Comparison of ENCODE assay signal across 11 cellular contexts in genomic region chr17:32569171-32570080, GRCh38.
DNase-seq lines count a peak whose midpoint lies in the region; ATAC-seq and TF ChIP-seq lines count a peak whose summit lies in the region.
"Had no signal": no experiment of that assay in that cellular context is flagged by ENCODE, and none has a peak within 500 bp of the region (broad histone marks: within the 10 kb centered on the region; RNA-seq: fewer than 3 reads in every experiment).

No MANE protein-coding gene starts in this region.

- intact Hi-C loops in head of caudate nucleus (cut with DNase I): no loop called here

- DNase-seq in EH (ENCODE audit: low read depth) (peak; percentile 23), LHCN-M2 (ENCODE audit: low read depth) (peak; percentile 92), foreskin keratinocyte (peak; percentile 100), SK-N-DZ (ENCODE audit: low spot score) (no peak), head of caudate nucleus (no peak), SIG-M5 (lab: John Stamatoyannopoulos, UW) (no peak)
- DNase-seq in stimulated activated CD4-positive, alpha-beta T cell treated with anti-CD3 and anti-CD28 coated beads, Interleukin-15, amount 100 ng/mL, for 24 hours: no peak
- DNase-seq: activated CD4-positive, alpha-beta T cell treated with anti-CD3 and anti-CD28 coated beads, Interleukin-2, amount 10 ng/mL, durations not matched to agents 24 days and 14 days had no signal

- ATAC-seq in GM21423 (IDR thresholded peaks at IDR 0.05; ENCODE audit: unreplicated experiment): peak; percentile 75
- peak; percentile 92 for ATAC-seq in foreskin keratinocyte
- ATAC-seq: natural killer cell treated with Interleukin-12 subunit alpha and Interleukin-12 subunit beta and Interleukin-15 and Interleukin-18, amount 100 ng/mL, for 72 hours had no signal

- no peak for TF ChIP-seq CTCF in foreskin keratinocyte (conservative IDR thresholded peaks at IDR 0.05)

- no peaks in the 10 kb centered on the region for H3K27me3 ChIP-seq in foreskin keratinocyte
- H3K27me3 ChIP-seq: cardiac muscle cell had no signal

- H3K4me1 ChIP-seq in foreskin keratinocyte: peaks cover 47% of the 10 kb centered on the region

- H3K27ac ChIP-seq in foreskin keratinocyte: peak overlapping the region; percentile 98
- H3K27ac ChIP-seq: cardiac muscle cell had no signal

Comparison
In these comparisons a context has a peak if more than half of its experiments do, and no peak if none do; other contexts are left out.
1. DNase-seq: peak in EH (single experiment), LHCN-M2 (single experiment) and foreskin keratinocyte (2 of 2); none in stimulated activated CD4-positive, alpha-beta T cell treated with anti-CD3 and anti-CD28 coated beads, Interleukin-15, amount 100 ng/mL, for 24 hours (single experiment), SK-N-DZ (single experiment), head of caudate nucleus (0 of 42) and SIG-M5 (single experiment).